In the genomic region with DNA sequence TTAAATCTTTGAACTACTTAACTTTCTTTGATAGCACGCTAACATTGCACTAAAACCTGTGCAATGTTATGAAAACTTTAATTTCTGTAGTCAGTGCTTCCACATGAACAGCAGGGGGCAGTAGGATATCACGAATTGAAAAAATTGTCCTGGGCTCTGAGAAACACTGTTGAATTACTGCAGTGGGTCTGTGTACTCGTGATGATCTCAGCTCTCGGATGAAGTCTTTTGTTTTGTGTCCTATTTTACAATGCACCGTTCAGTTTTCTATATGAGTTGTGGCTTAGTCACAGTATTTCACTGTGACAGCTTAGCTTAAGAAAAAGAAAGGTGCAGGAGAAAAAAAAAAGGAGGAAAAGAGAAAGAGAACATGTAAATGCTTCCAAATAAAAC, we compare ENCODE assay signal across 8 cellular contexts.
DNase-seq lines count a peak whose midpoint lies in the region; ATAC-seq, FAIRE-seq and TF ChIP-seq lines count a peak whose summit lies in the region.

No MANE protein-coding gene starts in this region.

- TF ChIP-seq EP300 in ovary (IDR thresholded peaks at IDR 0.05): no peak

- DNase-seq in GDM1 (lab: John Stamatoyannopoulos, UW) (peak; percentile 42), RCC 7860 (ENCODE audit: low spot score) (peak; percentile 73), amniotic epithelial cell (ENCODE audit: low read depth) (peak; percentile 92), Right ventricle myocardium superior (no peak), ovary (peak in 2 of 5 donors; percentile 39 to 66)

- ATAC-seq in GM21786 (IDR thresholded peaks at IDR 0.05; ENCODE audit: unreplicated experiment) (peak; percentile 63), Right ventricle myocardium superior (ENCODE audit: poor library complexity) (peak; percentile 76), HG02623 (IDR thresholded peaks at IDR 0.05; ENCODE audit: unreplicated experiment) (no peak)

- peak overlapping the region; percentile 40 for H3K4me3 ChIP-seq in ovary

- no peak for TF ChIP-seq POLR2A in ovary (IDR thresholded peaks at IDR 0.05)

- intact Hi-C loops in Right ventricle myocardium superior (cut with DNase I) (loop anchor here (10.0 kb wide), 3 partner anchors 189 to 509 kb away; no protein-coding TSS in a partner anchor), ovary (cut with DNase I) (loop anchor here in 3 of 4 donors (2.0 to 10.0 kb wide), 3 partner anchors 195 to 506 kb away; no protein-coding TSS in a partner anchor)

- H3K9me3 ChIP-seq in ovary: no peaks in the 10 kb centered on the region

- peak; percentile 89 for TF ChIP-seq CTCF in LNCAP (IDR thresholded peaks at IDR 0.05)
- TF ChIP-seq CTCF in ovary (IDR thresholded peaks at IDR 0.05): peak; percentile 75 to 94 (median 94)

- peak; percentile 86 for FAIRE-seq in RCC 7860 (lab: Jason Lieb, UNC)

- H3K36me3 ChIP-seq in ovary: no peaks in the 10 kb centered on the region

- 0 to 1% (median 0%) methylated on average over 5 of the region's 5 CpGs for WGBS in ovary, 3 donors

- peaks cover 3% of the 10 kb centered on the region for H3K4me1 ChIP-seq in ovary (ENCODE audit: insufficient read depth)

- H3K27me3 ChIP-seq in ovary: no peaks in the 10 kb centered on the region

- H3K27ac ChIP-seq in ovary: peak overlapping the region; percentile 23 to 70
